Comparison of ENCODE assay signal across 9 cellular contexts in genomic region chr7:132655071-132655761, GRCh38.
DNase-seq lines count a peak whose midpoint lies in the region; ATAC-seq, FAIRE-seq and TF ChIP-seq lines count a peak whose summit lies in the region.
"Had no signal": no experiment of that assay in that cellular context is flagged by ENCODE, and none has a peak within 500 bp of the region (broad histone marks: within the 10 kb centered on the region; RNA-seq: fewer than 3 reads in every experiment).

No MANE protein-coding gene starts in this region.

- no peaks in the 10 kb centered on the region for H3K36me3 ChIP-seq in astrocyte (ENCODE audit: insufficient read depth, low read length)

- H3K27me3 ChIP-seq in astrocyte (ENCODE audit: insufficient read depth, low read length), result no peaks in the 10 kb centered on the region

- no peak overlapping the region for H3K4me3 ChIP-seq in astrocyte (ENCODE audit: insufficient read depth, low read depth, low read length)

- H3K27me3 Mint-ChIP-seq in astrocyte (ENCODE audit: low read depth, unreplicated experiment), result peaks cover 12% of the 10 kb centered on the region

- peak; percentile 62 for FAIRE-seq in GM19239 (lab: Jason Lieb, UNC)
- FAIRE-seq in astrocyte (lab: Jason Lieb, UNC), result no peak
- FAIRE-seq: islet of Langerhans had no signal

- no peak overlapping the region for H3K27ac ChIP-seq in astrocyte (ENCODE audit: low read depth, low read length)

- peak overlapping the region; percentile 74 for H3K4me2 ChIP-seq in astrocyte (ENCODE audit: low read length)

- peak overlapping the region; percentile 80 for H3K27ac Mint-ChIP-seq in astrocyte (ENCODE audit: unreplicated experiment)

- no peaks in the 10 kb centered on the region for H3K79me2 ChIP-seq in astrocyte (ENCODE audit: insufficient read depth, low read length)

- H2AFZ ChIP-seq in astrocyte (ENCODE audit: low read depth, low read length), result peak overlapping the region; percentile 64

- TF ChIP-seq CTCF in astrocyte (IDR thresholded peaks at IDR 0.05; ENCODE audit: insufficient read depth, low read depth, low read length), result no peak

- H3K4me1 Mint-ChIP-seq in astrocyte (ENCODE audit: low read depth, unreplicated experiment), result peaks cover 17% of the 10 kb centered on the region

- H4K20me1 ChIP-seq in astrocyte (ENCODE audit: insufficient read depth, low read length), result no peaks in the 10 kb centered on the region

- H3K9ac ChIP-seq in astrocyte (ENCODE audit: low read length), result no peak overlapping the region

- peaks cover 2% of the 10 kb centered on the region for H3K9me3 Mint-ChIP-seq in astrocyte (ENCODE audit: unreplicated experiment)

- ATAC-seq in left lobe of liver (peak; percentile 75), GM21390 (IDR thresholded peaks at IDR 0.05; ENCODE audit: unreplicated experiment) (no peak)

- no peaks in the 10 kb centered on the region for H3K36me3 Mint-ChIP-seq in astrocyte (ENCODE audit: low read depth, unreplicated experiment)

- H3K4me1 ChIP-seq in astrocyte (ENCODE audit: insufficient read depth, low read length), result peaks cover 15% of the 10 kb centered on the region

- DNase-seq in GM19239 (ENCODE audit: insufficient read length, low spot score) (no peak), OCI-M2 (lab: John Stamatoyannopoulos, UW; ENCODE audit: unreplicated experiment) (peak; percentile 91), astrocyte (ENCODE audit: low read depth) (peak; percentile 63), left lobe of liver (ENCODE audit: low spot score) (peak; percentile 54), HT-29 (ENCODE audit: low spot score) (no peak), NCI-H1417 (lab: John Stamatoyannopoulos, UW) (no peak)
- peak; percentile 65 for DNase-seq in stimulated activated CD8-positive, alpha-beta memory T cell treated with anti-CD3 and anti-CD28 coated beads, Interleukin-4, amount 100 ng/mL, for 48 hours

- H3K9me3 ChIP-seq in astrocyte (ENCODE audit: insufficient read depth, low read depth, low read length), result no peaks in the 10 kb centered on the region

- peak overlapping the region; percentile 73 for H3K4me3 Mint-ChIP-seq in astrocyte (ENCODE audit: unreplicated experiment)

Comparison
In these comparisons a context has a peak if more than half of its experiments do, and no peak if none do; other contexts are left out.
1. DNase-seq: peak in OCI-M2 (single experiment), astrocyte (single experiment), left lobe of liver (single experiment) and stimulated activated CD8-positive, alpha-beta memory T cell treated with anti-CD3 and anti-CD28 coated beads, Interleukin-4, amount 100 ng/mL, for 48 hours (single experiment); none in GM19239 (single experiment), HT-29 (single experiment) and NCI-H1417 (0 of 3).